ENCODE assay signal across 9 cellular contexts in genomic region chr6:42532038-42532669, GRCh38. TPM values are rescaled to one million over a fixed set of nuclear protein-coding genes. Genes with fewer than 3 reads are reported as not detected.
DNase-seq lines count a peak whose midpoint lies in the region; ATAC-seq and TF ChIP-seq lines count a peak whose summit lies in the region.
"Had no signal": no experiment of that assay in that cellular context is flagged by ENCODE, and none has a peak within 500 bp of the region (broad histone marks: within the 10 kb centered on the region; RNA-seq: fewer than 3 reads in every experiment).

No MANE protein-coding gene starts in this region.

- H3K4me2 ChIP-seq in GM23338 (no peak overlapping the region), smooth muscle cell (no peak overlapping the region)

- intact Hi-C loops in CD4-positive, alpha-beta memory T cell (cut with micrococcal nuclease), result loop anchor here (1.0 to 2.0 kb wide), 3 partner anchors 79 to 271 kb away; no protein-coding TSS in a partner anchor

- DNase-seq in CD4-positive, alpha-beta memory T cell, result peak in 4 of 5 donors; percentile 36 to 48 (median 42)
- DNase-seq in GM23338 (ENCODE audit: low spot score) (peak; percentile 80), NCI-H446 treated with DMSO at 0.1 percent for 48 hours (lab: John Stamatoyannopoulos, UW) (peak; percentile 10), adipocyte (ENCODE audit: low read depth) (peak; percentile 89), right atrium auricular region (ENCODE audit: low spot score) (no peak), smooth muscle cell (lab: John Stamatoyannopoulos, UW; ENCODE audit: unreplicated experiment) (no peak), NCI-H187 treated with DMSO at 0.1 percent for 48 hours (lab: John Stamatoyannopoulos, UW) (no peak)

- H3K9ac ChIP-seq in adipocyte (ENCODE audit: low read length) (no peak overlapping the region), smooth muscle cell (ENCODE audit: low read depth) (no peak overlapping the region)

- no peak overlapping the region for H3K27ac ChIP-seq in CD4-positive, alpha-beta memory T cell (ENCODE audit: low read depth, low read length)
- H3K27ac ChIP-seq in GM23338 (ENCODE audit: low read depth) (no peak overlapping the region), right atrium auricular region (no peak overlapping the region), smooth muscle cell (ENCODE audit: low read depth) (no peak overlapping the region)
- H3K27ac ChIP-seq: SK-N-MC had no signal

- no peaks in the 10 kb centered on the region for H3K9me3 ChIP-seq in CD4-positive, alpha-beta memory T cell (ENCODE audit: control insufficient read depth in 1 of 2, low read length in 2 of 2)
- H3K9me3 ChIP-seq in adipocyte (ENCODE audit: control insufficient read depth, low read length) (no peaks in the 10 kb centered on the region), right atrium auricular region (no peaks in the 10 kb centered on the region), smooth muscle cell (replicated peaks; ENCODE audit: low read depth) (no peaks in the 10 kb centered on the region)

- H3K27me3 Mint-ChIP-seq in CD4-positive, alpha-beta memory T cell, result no peaks in the 10 kb centered on the region
- H3K27me3 Mint-ChIP-seq in GM23338 (ENCODE audit: insufficient read depth, low read depth, poor library complexity), result no peaks in the 10 kb centered on the region

- H3K36me3 ChIP-seq in CD4-positive, alpha-beta memory T cell (ENCODE audit: insufficient read depth, low read length), result no peaks in the 10 kb centered on the region
- H3K36me3 ChIP-seq in GM23338 (ENCODE audit: insufficient read depth), result no peaks in the 10 kb centered on the region
- H3K36me3 ChIP-seq in adipocyte (ENCODE audit: control insufficient read depth, insufficient read depth, low read length, severe bottlenecking), result no peaks in the 10 kb centered on the region
- H3K36me3 ChIP-seq in right atrium auricular region, result no peaks in the 10 kb centered on the region
- H3K36me3 ChIP-seq in smooth muscle cell (ENCODE audit: low read depth), result no peaks in the 10 kb centered on the region

- no peaks in the 10 kb centered on the region for H4K20me1 ChIP-seq in GM23338 (replicated peaks; ENCODE audit: insufficient read depth)
- H4K20me1 ChIP-seq in smooth muscle cell (ENCODE audit: low read depth), result no peaks in the 10 kb centered on the region

- H3K27me3 ChIP-seq in CD4-positive, alpha-beta memory T cell (ENCODE audit: insufficient read depth, low read length), result no peaks in the 10 kb centered on the region
- H3K27me3 ChIP-seq in GM23338 (ENCODE audit: insufficient read depth), result no peaks in the 10 kb centered on the region
- H3K27me3 ChIP-seq in adipocyte (replicated peaks; ENCODE audit: control insufficient read depth, insufficient read depth, low read length), result no peaks in the 10 kb centered on the region
- H3K27me3 ChIP-seq in right atrium auricular region, result no peaks in the 10 kb centered on the region
- H3K27me3 ChIP-seq in smooth muscle cell (ENCODE audit: low read depth), result no peaks in the 10 kb centered on the region

- H2AFZ ChIP-seq in GM23338 (no peak overlapping the region), smooth muscle cell (ENCODE audit: low read depth) (peak overlapping the region; percentile 46)

- TF ChIP-seq CTCF in GM23338 (conservative IDR thresholded peaks at IDR 0.05; ENCODE audit: low read depth in 2 of 2) (peak; percentile 78 to 96), right atrium auricular region (IDR thresholded peaks at IDR 0.05) (peak; percentile 67 to 90), smooth muscle cell (IDR thresholded peaks at IDR 0.05; ENCODE audit: borderline replicate concordance, insufficient read depth, poor library complexity, severe bottlenecking) (peak; percentile 89)

- H3K4me1 Mint-ChIP-seq in CD4-positive, alpha-beta memory T cell, result peaks cover 0 to 3% (median 0%) of the 10 kb centered on the region in 4 donors
- no peaks in the 10 kb centered on the region for H3K4me1 Mint-ChIP-seq in GM23338

- no peaks in the 10 kb centered on the region for H3K9me3 Mint-ChIP-seq in CD4-positive, alpha-beta memory T cell
- H3K9me3 Mint-ChIP-seq in GM23338, result no peaks in the 10 kb centered on the region

- H3K9me2 ChIP-seq in GM23338 (ENCODE audit: insufficient read depth), result 0 out of 2 replicates have a peak, but pooled peaks cover 5% of the 10 kb centered on the region

- no peak overlapping the region for H3K4me3 Mint-ChIP-seq in CD4-positive, alpha-beta memory T cell
- H3K4me3 Mint-ChIP-seq in GM23338, result no peak overlapping the region

- no peak overlapping the region for H3K4me3 ChIP-seq in CD4-positive, alpha-beta memory T cell (ENCODE audit: low read length in 2 of 2)
- H3K4me3 ChIP-seq in GM23338 (no peak overlapping the region), adipocyte (ENCODE audit: low read length) (no peak overlapping the region), right atrium auricular region (no peak overlapping the region), smooth muscle cell (no peak overlapping the region)
- H3K4me3 ChIP-seq: SK-N-MC had no signal

- H3K79me2 ChIP-seq in GM23338 (replicated peaks; ENCODE audit: insufficient read depth) (no peaks in the 10 kb centered on the region), smooth muscle cell (ENCODE audit: low read depth) (no peaks in the 10 kb centered on the region)

- ATAC-seq in GM23338, result peak; percentile 86
- ATAC-seq in GM18907 (IDR thresholded peaks at IDR 0.05; ENCODE audit: unreplicated experiment), result no peak

- H3F3A ChIP-seq in GM23338 (replicated peaks; ENCODE audit: low read depth), result no peaks in the 10 kb centered on the region
- H3F3A ChIP-seq in smooth muscle cell (ENCODE audit: low read depth), result no peaks in the 10 kb centered on the region

- CTCF ChIA-PET in CD4-positive, alpha-beta memory T cell (lab: Charles Lee; ENCODE audit: partially characterized antibody), result interaction anchor here (0.6 to 3.2 kb wide), 50 partner anchors 8 to 473 kb away, joined by 3 to 48 read pairs (median 4); no protein-coding TSS in a partner anchor

- no peaks in the 10 kb centered on the region for H3K36me3 Mint-ChIP-seq in CD4-positive, alpha-beta memory T cell
- no peaks in the 10 kb centered on the region for H3K36me3 Mint-ChIP-seq in GM23338 (ENCODE audit: low read depth)

- POLR2A ChIA-PET in CD4-positive, alpha-beta memory T cell (lab: Charles Lee; ENCODE audit: partially characterized antibody), result interaction anchor here (0.8 to 1.4 kb wide), 3 partner anchors 79 to 142 kb away, joined by 3 to 7 read pairs (median 3); partner anchors contain the start of gene TRERF1

- H3K4me1 ChIP-seq in CD4-positive, alpha-beta memory T cell (ENCODE audit: insufficient read depth, low read length), result no peaks in the 10 kb centered on the region
- H3K4me1 ChIP-seq in GM23338 (ENCODE audit: insufficient read depth), result no peaks in the 10 kb centered on the region
- no peaks in the 10 kb centered on the region for H3K4me1 ChIP-seq in adipocyte (ENCODE audit: control insufficient read depth, insufficient read depth, low read length)
- H3K4me1 ChIP-seq in right atrium auricular region, result no peaks in the 10 kb centered on the region
- no peaks in the 10 kb centered on the region for H3K4me1 ChIP-seq in smooth muscle cell (ENCODE audit: low read depth)

- no peak overlapping the region for H3K27ac Mint-ChIP-seq in CD4-positive, alpha-beta memory T cell
- H3K27ac Mint-ChIP-seq in GM23338, result no peak overlapping the region

TF ChIP-seq in GM23338, 12 proteins besides CTCF, POLR2A, EP300 and RAD21 (continues in another document):
- TF ChIP-seq EZH2phosphoT487 (IDR thresholded peaks at IDR 0.05; ENCODE audit: unreplicated experiment), result no peak
- no peak for TF ChIP-seq ETS1 (IDR thresholded peaks at IDR 0.05)
- no peak for TF ChIP-seq NANOG (IDR thresholded peaks at IDR 0.05; ENCODE audit: borderline replicate concordance)

RNA-seq across cellular contexts. Expression of gene UBR2, which starts 31.7 kb away (rescaled TPM):
- total RNA-seq in CD4-positive, alpha-beta memory T cell, result 10 to 100 TPM; 55.0 to 55.7 TPM
- 10 to 100 TPM in 1 of 2 donors, 1 to 10 TPM in 1; 4.9 to 13.1 TPM for polyA plus RNA-seq in CD4-positive, alpha-beta memory T cell
- total RNA-seq in GM23338 (2014; rRNA removed; shearing (Covaris generic)), result 20.4 and 21.2 TPM in 2 replicates
- polyA plus RNA-seq in GM23338 (2016; fragmentation: Nextera tagmentation; extraction: Ambion mirVana) (5.3 and 6.7 TPM in 2 replicates), smooth muscle cell (7.4 and 8.1 TPM in 2 replicates)
- total RNA-seq in right atrium auricular region (10 to 100 TPM; 18.6 to 27.8 TPM), smooth muscle cell (22.6 and 29.7 TPM in 2 replicates)

Comparison
In these comparisons a context has a peak if more than half of its experiments do, and no peak if none do; other contexts are left out.
1. DNase-seq: peak in CD4-positive, alpha-beta memory T cell (4 of 5), GM23338 (single experiment), NCI-H446 treated with DMSO at 0.1 percent for 48 hours (single experiment) and adipocyte (single experiment); none in right atrium auricular region (single experiment), smooth muscle cell (single experiment) and NCI-H187 treated with DMSO at 0.1 percent for 48 hours (single experiment).
2. Peak in every context shown above with its lines, with median percentiles within 50 percentile points of each other: CTCF ChIP-seq.